ENCODE assay signal across 19 cellular contexts in genomic region chr10:30357075-30357801, GRCh38. TPM values are rescaled to one million over a fixed set of nuclear protein-coding genes. Genes with fewer than 3 reads are reported as not detected.
DNase-seq lines count a peak whose midpoint lies in the region; ATAC-seq, FAIRE-seq and TF ChIP-seq lines count a peak whose summit lies in the region.
"Had no signal": no experiment of that assay in that cellular context is flagged by ENCODE, and none has a peak within 500 bp of the region (broad histone marks: within the 10 kb centered on the region; RNA-seq: fewer than 3 reads in every experiment).

No MANE protein-coding gene starts in this region.

- WGBS in A549 (ENCODE audit: missing lambda C conversion rate): 67% methylated on average over 13 of the region's 17 CpGs

- H3K4me3 Mint-ChIP-seq in osteocyte (ENCODE audit: unreplicated experiment): no peak overlapping the region

- no peak overlapping the region for H3K4me2 ChIP-seq in A549

- peaks cover 4% of the 10 kb centered on the region for H3K4me1 Mint-ChIP-seq in osteocyte (ENCODE audit: unreplicated experiment)

- TF ChIP-seq CTCF in A549 (IDR thresholded peaks at IDR 0.05): no peak
- TF ChIP-seq CTCF in RWPE1 (conservative IDR thresholded peaks at IDR 0.05; ENCODE audit: low read depth): no peak
- no peak for TF ChIP-seq CTCF in osteocyte (IDR thresholded peaks at IDR 0.05)
- TF ChIP-seq CTCF in lower lobe of right lung (IDR thresholded peaks at IDR 0.05): no peak

- no peak overlapping the region for H3K27ac ChIP-seq in A549
- no peak overlapping the region for H3K27ac ChIP-seq in RWPE1
- H3K27ac ChIP-seq in lower lobe of right lung: no peak overlapping the region
- H3K27ac ChIP-seq: HL-60 had no signal

- intact Hi-C loops in lower lobe of right lung (cut with DNase I): no loop called here

- ATAC-seq in A549: no peak
- ATAC-seq in left lobe of liver: no peak
- no peak for ATAC-seq in lower lobe of right lung

- H3K27me3 ChIP-seq in lower lobe of right lung (ENCODE audit: low read depth): no peaks in the 10 kb centered on the region

- no peaks in the 10 kb centered on the region for H3K36me3 ChIP-seq in lower lobe of right lung
- H3K36me3 ChIP-seq: HAP-1 had no signal

- H3K9me3 ChIP-seq in A549 (no peaks in the 10 kb centered on the region), lower lobe of right lung (no peaks in the 10 kb centered on the region)
- H3K9me3 ChIP-seq: Caco-2, HAP-1 had no signal

- no peak for TF ChIP-seq POLR2A in A549 (IDR thresholded peaks at IDR 0.05; ENCODE audit: low read length)

- H3K27ac Mint-ChIP-seq in osteocyte (ENCODE audit: unreplicated experiment): no peak overlapping the region

- H3K4me1 ChIP-seq in A549 (peaks cover 6% of the 10 kb centered on the region; the same call in 2 of the 3 replicates), lower lobe of right lung (no peaks in the 10 kb centered on the region)
- H3K4me1 ChIP-seq: Caco-2, HAP-1 had no signal

- TF ChIP-seq RAD21 in A549 (conservative IDR thresholded peaks at IDR 0.05 in 1 of 2, IDR thresholded peaks at IDR 0.05 in 1 of 2): no peak

- no peaks in the 10 kb centered on the region for H3K9me3 Mint-ChIP-seq in osteocyte (ENCODE audit: unreplicated experiment)

- POLR2A ChIA-PET in A549 (lab: Yijun Ruan, JAX): no interaction called here
- POLR2A ChIA-PET in RWPE1 (lab: Yijun Ruan, JAX; ENCODE audit: low non-redundant PET): no interaction called here

- H3K27me3 Mint-ChIP-seq in osteocyte (ENCODE audit: unreplicated experiment): peaks cover 37% of the 10 kb centered on the region

- H3K4me3 ChIP-seq in A549 (no peak overlapping the region), lower lobe of right lung (no peak overlapping the region)
- H3K4me3 ChIP-seq: HAP-1 had no signal

- TF ChIP-seq EP300 in A549 (IDR thresholded peaks at IDR 0.05): no peak

- CTCF ChIA-PET in A549 (lab: Yijun Ruan, JAX) (interaction anchor here (0.8 to 7.2 kb wide), 8 partner anchors 10 to 359 kb away, joined by 3 to 52 read pairs (median 6); no protein-coding TSS in a partner anchor), RWPE1 (lab: Yijun Ruan, JAX) (interaction anchor here (0.6 kb wide), 1 partner anchor 156 kb away, joined by 5 read pairs; no protein-coding TSS in a partner anchor)

- no peaks in the 10 kb centered on the region for H3K36me3 Mint-ChIP-seq in osteocyte (ENCODE audit: unreplicated experiment)

- no peak for FAIRE-seq in A549 (lab: Jason Lieb, UNC)

- DNase-seq in A549 (ENCODE audit: low read depth in 1 of 2, low spot score in 1 of 2) (no peak), DMS53 (lab: John Stamatoyannopoulos, UW) (peak; percentile 89), RWPE1 (ENCODE audit: low spot score) (peak; percentile 8), left lobe of liver (ENCODE audit: low spot score) (peak; percentile 34), H4 (ENCODE audit: low spot score) (no peak), osteocyte (ENCODE audit: extremely low spot score, unreplicated experiment) (no peak), NCI-H82 treated with DMSO at 0.1 percent for 48 hours (lab: John Stamatoyannopoulos, UW; ENCODE audit: unreplicated experiment) (no peak), lower lobe of right lung (no peak)
- DNase-seq: ACHN, AML-193, Caco-2, DMS79, NCI-H1417, NCI-H2081, NCI-H510A treated with DMSO at 0.1 percent for 48 hours, NCI-H82, SW 1271 had no signal

TF ChIP-seq in A549, 52 proteins besides CTCF, POLR2A, EP300 and RAD21:
- TF ChIP-seq KDM5A (IDR thresholded peaks at IDR 0.05) (no peak), NPAS2 (CRISPR knock-in tag; IDR thresholded peaks at IDR 0.05; ENCODE audit: borderline replicate concordance) (no peak), MYC (IDR thresholded peaks at IDR 0.05; ENCODE audit: borderline replicate concordance, low read length) (no peak), RFX5 (IDR thresholded peaks at IDR 0.05) (no peak), HDAC2 (IDR thresholded peaks at IDR 0.05) (no peak), FOSL2 (IDR thresholded peaks at IDR 0.05) (no peak), FOSL2 (CRISPR knock-in tag; IDR thresholded peaks at IDR 0.05) (0 out of 2 replicates have a peak, but pooled peaks have one; percentile 3)
- TF ChIP-seq, protein P1, sequence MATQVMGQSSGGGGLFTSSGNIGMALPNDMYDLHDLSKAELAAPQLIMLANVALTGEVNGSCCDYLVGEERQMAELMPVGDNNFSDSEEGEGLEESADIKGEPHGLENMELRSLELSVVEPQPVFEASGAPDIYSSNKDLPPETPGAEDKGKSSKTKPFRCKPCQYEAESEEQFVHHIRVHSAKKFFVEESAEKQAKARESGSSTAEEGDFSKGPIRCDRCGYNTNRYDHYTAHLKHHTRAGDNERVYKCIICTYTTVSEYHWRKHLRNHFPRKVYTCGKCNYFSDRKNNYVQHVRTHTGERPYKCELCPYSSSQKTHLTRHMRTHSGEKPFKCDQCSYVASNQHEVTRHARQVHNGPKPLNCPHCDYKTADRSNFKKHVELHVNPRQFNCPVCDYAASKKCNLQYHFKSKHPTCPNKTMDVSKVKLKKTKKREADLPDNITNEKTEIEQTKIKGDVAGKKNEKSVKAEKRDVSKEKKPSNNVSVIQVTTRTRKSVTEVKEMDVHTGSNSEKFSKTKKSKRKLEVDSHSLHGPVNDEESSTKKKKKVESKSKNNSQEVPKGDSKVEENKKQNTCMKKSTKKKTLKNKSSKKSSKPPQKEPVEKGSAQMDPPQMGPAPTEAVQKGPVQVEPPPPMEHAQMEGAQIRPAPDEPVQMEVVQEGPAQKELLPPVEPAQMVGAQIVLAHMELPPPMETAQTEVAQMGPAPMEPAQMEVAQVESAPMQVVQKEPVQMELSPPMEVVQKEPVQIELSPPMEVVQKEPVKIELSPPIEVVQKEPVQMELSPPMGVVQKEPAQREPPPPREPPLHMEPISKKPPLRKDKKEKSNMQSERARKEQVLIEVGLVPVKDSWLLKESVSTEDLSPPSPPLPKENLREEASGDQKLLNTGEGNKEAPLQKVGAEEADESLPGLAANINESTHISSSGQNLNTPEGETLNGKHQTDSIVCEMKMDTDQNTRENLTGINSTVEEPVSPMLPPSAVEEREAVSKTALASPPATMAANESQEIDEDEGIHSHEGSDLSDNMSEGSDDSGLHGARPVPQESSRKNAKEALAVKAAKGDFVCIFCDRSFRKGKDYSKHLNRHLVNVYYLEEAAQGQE (IDR thresholded peaks at IDR 0.05): no peak

RNA-seq across cellular contexts. Expression of gene MTPAP, which starts 8.2 kb away (rescaled TPM):
- polyA plus RNA-seq in A549 (2011; rRNA removed) (22.4 and 30.8 TPM in 2 replicates), A549 (2017; fragmentation: RNase III; extraction: RNeasy Plus Mini Kit Qiagen cat#74134 plus additional on column Dnase treatment) (12.7 to 13.5 TPM (median 13.4 TPM) in 3 replicates)
- 8.2 and 8.7 TPM in 2 replicates for polyA plus RNA-seq in A549 (2012; cell fraction: cytosol; rRNA removed)
- 3.6 and 5.8 TPM in 2 replicates for polyA plus RNA-seq in A549 (2012; cell fraction: nucleus; rRNA removed)
- polyA minus RNA-seq in A549 (2011; rRNA and poly(A)+ RNA removed): 7.2 and 10.9 TPM in 2 replicates
- total RNA-seq in left lobe of liver (9.7 TPM), osteocyte (21.3 and 21.7 TPM in 2 replicates), lower lobe of right lung (23.6 TPM)
- total RNA-seq in H4 (2014; rRNA removed; shearing (Covaris generic)): 10.5 and 17.1 TPM in 2 replicates

Comparison
In these comparisons a context has a peak if more than half of its experiments do, and no peak if none do; other contexts are left out.
1. DNase-seq: peak in DMS53 (single experiment), RWPE1 (single experiment) and left lobe of liver (single experiment); none in A549 (0 of 2), H4 (single experiment), osteocyte (single experiment), NCI-H82 treated with DMSO at 0.1 percent for 48 hours (single experiment) and lower lobe of right lung (single experiment).